Comparison of ENCODE assay signal across 12 cellular contexts in the genomic region with DNA sequence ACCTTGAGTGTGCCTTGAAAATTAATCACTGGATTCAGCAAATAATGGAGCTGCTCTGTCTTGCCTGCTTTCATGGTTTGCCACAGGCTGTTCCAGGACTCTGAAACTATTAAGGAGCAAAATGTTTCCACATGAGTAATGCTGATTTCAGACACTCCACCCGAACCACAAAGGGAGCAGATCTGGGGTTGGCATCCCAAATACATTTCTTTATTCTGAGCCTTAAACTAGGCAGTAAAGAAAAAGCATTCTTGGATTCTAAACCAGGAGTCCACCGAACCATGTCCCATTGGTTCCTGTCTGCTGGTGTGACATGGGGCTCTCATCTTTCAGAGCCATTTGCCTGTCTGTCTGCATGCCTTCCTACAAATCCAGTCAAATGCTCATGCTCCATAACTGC. TPM values are rescaled to one million over a fixed set of nuclear protein-coding genes. Genes with fewer than 3 reads are reported as not detected.
DNase-seq lines count a peak whose midpoint lies in the region; ATAC-seq and TF ChIP-seq lines count a peak whose summit lies in the region.
"Had no signal": no experiment of that assay in that cellular context is flagged by ENCODE, and none has a peak within 500 bp of the region (broad histone marks: within the 10 kb centered on the region; RNA-seq: fewer than 3 reads in every experiment).

No MANE protein-coding gene starts in this region.

- H3K4me3 Mint-ChIP-seq in activated T-helper 17 cell treated with anti-CD3 and anti-CD28 coated beads, Interleukin-2, amount 50 U/mL, for 72 hours: no peak overlapping the region
- no peak overlapping the region for H3K4me3 Mint-ChIP-seq in nephron progenitor cell

- no peaks in the 10 kb centered on the region for H3K4me1 Mint-ChIP-seq in activated T-helper 17 cell treated with anti-CD3 and anti-CD28 coated beads, Interleukin-2, amount 50 U/mL, for 72 hours
- H3K4me1 Mint-ChIP-seq in nephron progenitor cell: peaks cover 30% of the 10 kb centered on the region

- TF ChIP-seq CTCF in nephron progenitor cell (IDR thresholded peaks at IDR 0.05): no peak

- H3K4me3 ChIP-seq in SK-N-MC: no peak overlapping the region

- H3K27me3 Mint-ChIP-seq in activated T-helper 17 cell treated with anti-CD3 and anti-CD28 coated beads, Interleukin-2, amount 50 U/mL, for 72 hours: no peaks in the 10 kb centered on the region
- no peaks in the 10 kb centered on the region for H3K27me3 Mint-ChIP-seq in nephron progenitor cell (ENCODE audit: low read depth, poor library complexity)

- H3K9me3 Mint-ChIP-seq in activated T-helper 17 cell treated with anti-CD3 and anti-CD28 coated beads, Interleukin-2, amount 50 U/mL, for 72 hours: peaks cover 4% of the 10 kb centered on the region
- H3K9me3 Mint-ChIP-seq in nephron progenitor cell: no peaks in the 10 kb centered on the region

- H3K27ac ChIP-seq in SK-N-MC: 0 out of 2 replicates have a peak overlapping the region, but pooled peaks have one; percentile 20

- no peak overlapping the region for H3K27ac Mint-ChIP-seq in activated T-helper 17 cell treated with anti-CD3 and anti-CD28 coated beads, Interleukin-2, amount 50 U/mL, for 72 hours
- H3K27ac Mint-ChIP-seq in nephron progenitor cell: no peak overlapping the region

- H3K36me3 Mint-ChIP-seq in activated T-helper 17 cell treated with anti-CD3 and anti-CD28 coated beads, Interleukin-2, amount 50 U/mL, for 72 hours (ENCODE audit: low read depth): peaks cover 17% of the 10 kb centered on the region
- peaks cover 53% of the 10 kb centered on the region for H3K36me3 Mint-ChIP-seq in nephron progenitor cell (ENCODE audit: low read depth)

- no peak for ATAC-seq in HG02678 (IDR thresholded peaks at IDR 0.05; ENCODE audit: unreplicated experiment)
- no peak for ATAC-seq in activated T-helper 17 cell treated with anti-CD3 and anti-CD28 coated beads, Interleukin-2, amount 50 U/mL, for 72 hours (replicated peaks)

- DNase-seq in DMS79 treated with DMSO at 0.1 percent for 48 hours (lab: John Stamatoyannopoulos, UW) (peak; percentile 21), SK-N-MC (ENCODE audit: low read depth, low spot score) (peak; percentile 12), fibroblast of peridontal ligament (ENCODE audit: extremely low read depth) (peak; percentile 95), renal cortical epithelial cell (ENCODE audit: low read depth) (peak; percentile 83), NCI-H510A (lab: John Stamatoyannopoulos, UW) (no peak), nephron progenitor cell (no peak)
- DNase-seq: activated CD4-positive, alpha-beta T cell treated with anti-CD3 and anti-CD28 coated beads for 48 hours; activated naive CD4-positive, alpha-beta T cell; Calu3; NCI-H446 had no signal

- no peak overlapping the region for H3K9ac ChIP-seq in SK-N-MC (ENCODE audit: insufficient read length)

- H3K36me3 ChIP-seq in SK-N-MC (ENCODE audit: insufficient read depth, low read length): no peaks in the 10 kb centered on the region; the same call in 1 of the 2 replicates

- H3K9me3 ChIP-seq in SK-N-MC (ENCODE audit: low read depth, low read length): no peaks in the 10 kb centered on the region

RNA-seq across cellular contexts. Expression of a gene that starts 10.1 kb away (rescaled TPM):
- 3.1 TPM in 1 of 2 replicates, not detected in the other for total RNA-seq in renal cortical epithelial cell
- total RNA-seq in activated T-helper 17 cell treated with anti-CD3 and anti-CD28 coated beads, Interleukin-2, amount 50 U/mL, for 72 hours: 1 to 10 TPM; 2.7 to 5.4 TPM

RNA-seq across cellular contexts. Expression of a gene that starts 45.3 kb away (rescaled TPM):
- total RNA-seq in renal cortical epithelial cell: 15.1 and 33.6 TPM in 2 replicates
- total RNA-seq in activated T-helper 17 cell treated with anti-CD3 and anti-CD28 coated beads, Interleukin-2, amount 50 U/mL, for 72 hours: 1 to 10 TPM; 5.4 to 6.6 TPM

Comparison
In these comparisons a context has a peak if more than half of its experiments do, and no peak if none do; other contexts are left out.
1. DNase-seq: peak in DMS79 treated with DMSO at 0.1 percent for 48 hours (single experiment), SK-N-MC (single experiment), fibroblast of peridontal ligament (single experiment) and renal cortical epithelial cell (single experiment); none in NCI-H510A (single experiment) and nephron progenitor cell (single experiment).